9 cellular contexts compared by ENCODE assay signal in genomic region chr15:40045572-40046217, GRCh38. TPM values are rescaled to one million over a fixed set of nuclear protein-coding genes. Genes with fewer than 3 reads are reported as not detected.
DNase-seq lines count a peak whose midpoint lies in the region; ATAC-seq, FAIRE-seq and TF ChIP-seq lines count a peak whose summit lies in the region.
"Had no signal": no experiment of that assay in that cellular context is flagged by ENCODE, and none has a peak within 500 bp of the region (broad histone marks: within the 10 kb centered on the region; RNA-seq: fewer than 3 reads in every experiment).

No MANE protein-coding gene starts in this region.

- H3K4me3 Mint-ChIP-seq in osteocyte (ENCODE audit: unreplicated experiment) (no peak overlapping the region), Calu3 (ENCODE audit: low read depth, unreplicated experiment) (no peak overlapping the region)

- TF ChIP-seq POLR2A in K562 (conservative IDR thresholded peaks at IDR 0.05), result no peak

- H3K9me1 ChIP-seq in K562 (ENCODE audit: control insufficient read depth, insufficient read depth, low read length), result no peaks in the 10 kb centered on the region

- POLR2A ChIA-PET in K562 (lab: Yijun Ruan, JAX), result interaction anchor here (0.8 to 3.1 kb wide), 7 partner anchors 11 to 119 kb away, joined by 3 to 15 read pairs (median 3); partner anchors contain the start of gene BUB1B

- TF ChIP-seq RAD21 in K562 (CRISPR knock-in tag; conservative IDR thresholded peaks at IDR 0.05 in 1 of 2, IDR thresholded peaks at IDR 0.05 in 1 of 2), result no peak

- TF ChIP-seq EP300 in K562 (IDR thresholded peaks at IDR 0.05; ENCODE audit: low read length), result no peak

- H3K27ac Mint-ChIP-seq in osteocyte (ENCODE audit: unreplicated experiment) (no peak overlapping the region), Calu3 (ENCODE audit: unreplicated experiment) (no peak overlapping the region)

- CTCF ChIA-PET in K562 (lab: Yijun Ruan, JAX; ENCODE audit: low intra/inter-chr PET ratio), result interaction anchor here (1.4 to 2.8 kb wide), 4 partner anchors 59 to 229 kb away, joined by 5 to 56 read pairs (median 8); no protein-coding TSS in a partner anchor
- CTCF ChIA-PET in Calu3 (lab: Charles Lee), result interaction anchor here (1.2 to 3.9 kb wide), 4 partner anchors 59 to 228 kb away, joined by 3 to 75 read pairs (median 10); partner anchors contain the start of gene BMF

- H3K9me3 Mint-ChIP-seq in osteocyte (ENCODE audit: unreplicated experiment) (no peaks in the 10 kb centered on the region), Calu3 (ENCODE audit: low read depth, unreplicated experiment) (peaks cover 2% of the 10 kb centered on the region)

- peak overlapping the region; percentile 67; the same call in 1 of the 2 replicates for H3K4me2 ChIP-seq in K562 (ENCODE audit: insufficient read depth, low read length)

- DNase-seq in K562 (ENCODE audit: extremely low read depth in 1 of 4, low spot score in 3 of 4), result no peak
- DNase-seq in osteocyte (ENCODE audit: extremely low spot score, unreplicated experiment), result peak; percentile 27
- DNase-seq in left lobe of liver (ENCODE audit: low spot score), result no peak
- DNase-seq in Calu3, result no peak
- DNase-seq in stimulated activated CD4-positive, alpha-beta T cell treated with anti-CD3 and anti-CD28 coated beads, Interleukin-15, amount 100 ng/mL, for 24 hours, result no peak
- no peak for DNase-seq in germinal center (ENCODE audit: low spot score)

- FAIRE-seq in K562 (lab: Jason Lieb, UNC), result no peak

- no peaks in the 10 kb centered on the region for H3K27me3 Mint-ChIP-seq in osteocyte (ENCODE audit: unreplicated experiment)
- no peaks in the 10 kb centered on the region for H3K27me3 Mint-ChIP-seq in Calu3 (ENCODE audit: unreplicated experiment)

- H3K36me3 Mint-ChIP-seq in osteocyte (ENCODE audit: unreplicated experiment) (no peaks in the 10 kb centered on the region), Calu3 (ENCODE audit: insufficient read depth, unreplicated experiment) (peaks cover 5% of the 10 kb centered on the region)

- no peaks in the 10 kb centered on the region for H3K27me3 ChIP-seq in K562 (ENCODE audit: control insufficient read depth in 2 of 2, insufficient read depth in 2 of 2, low read length in 2 of 2)
- H3K27me3 ChIP-seq: ascending aorta had no signal

- peaks cover 43% of the 10 kb centered on the region for H3K4me1 Mint-ChIP-seq in osteocyte (ENCODE audit: unreplicated experiment)
- peaks cover 10% of the 10 kb centered on the region for H3K4me1 Mint-ChIP-seq in Calu3 (ENCODE audit: low read depth, unreplicated experiment)

- 84% methylated on average over 4 of the region's 6 CpGs for WGBS in K562 (ENCODE audit: insufficient coverage, low coverage, missing lambda C conversion rate)

- intact Hi-C loops in K562 (cut with micrococcal nuclease), result loop anchor here (1.0 to 5.0 kb wide), 5 partner anchors 57 to 258 kb away; no protein-coding TSS in a partner anchor
- intact Hi-C loops in Calu3 (cut with micrococcal nuclease; ENCODE audit: unreplicated experiment), result loop anchor here (1.0 to 5.0 kb wide), 3 partner anchors 62 to 227 kb away; partner anchors contain the start of gene BUB1B

- no peaks in the 10 kb centered on the region for H3K9me3 ChIP-seq in K562 (replicated peaks; ENCODE audit: control insufficient read depth, insufficient read depth, low read depth, low read length)
- H3K9me3 ChIP-seq: ascending aorta had no signal

- H4K20me1 ChIP-seq in K562 (replicated peaks; ENCODE audit: control insufficient read depth, insufficient read depth, low read length), result no peaks in the 10 kb centered on the region

- BruUV-seq in K562 (replicated peaks; lab: Mats Ljungman, UMichigan) (no TSS peak), Calu3 (replicated peaks; lab: Mats Ljungman, UMichigan) (no TSS peak)

- ATAC-seq in GM18867 (IDR thresholded peaks at IDR 0.05; ENCODE audit: unreplicated experiment), result peak; percentile 21
- peak; percentile 21 for ATAC-seq in HG03280 (IDR thresholded peaks at IDR 0.05; ENCODE audit: unreplicated experiment)
- peak; percentile 5; the same call in 1 of the 3 replicates for ATAC-seq in K562
- ATAC-seq in left lobe of liver, result no peak

- peaks cover 2% of the 10 kb centered on the region; the same call in 1 of the 3 replicates for H3K79me2 ChIP-seq in K562 (ENCODE audit: control insufficient read depth, insufficient read depth, low read length)

- peak overlapping the region in 1 of 2 experiments; percentile 32; a peak in 2 of 4 replicates for H3K9ac ChIP-seq in K562 (ENCODE audit: insufficient read depth in 1 of 2, low read depth in 2 of 2, low read length in 2 of 2)

- no peak for TF ChIP-seq CTCF in K562 (IDR thresholded peaks at IDR 0.05 in 2 of 3, conservative IDR thresholded peaks at IDR 0.05 in 1 of 3; ENCODE audit: insufficient read depth in 2 of 3, low read depth in 1 of 3, low read length in 3 of 3)
- no peak for TF ChIP-seq CTCF in osteocyte (IDR thresholded peaks at IDR 0.05)
- no peak for TF ChIP-seq CTCF in Calu3 (IDR thresholded peaks at IDR 0.05; ENCODE audit: unreplicated experiment)

- H3K4me3 ChIP-seq in K562, result no peak overlapping the region

- peaks cover 10 to 22% of the 10 kb centered on the region in 2 experiments for H3K4me1 ChIP-seq in K562 (replicated peaks in 1 of 2; ENCODE audit: control insufficient read depth in 2 of 2, insufficient read depth in 2 of 2, low read length in 2 of 2)

- 0 out of 3 replicates have a peak overlapping the region, but pooled peaks have one; percentile 32 for H3K27ac ChIP-seq in K562 (ENCODE audit: extremely low read depth, low read depth, low read length)

- peaks cover 9% of the 10 kb centered on the region; the same call in 1 of the 3 replicates for H3K36me3 ChIP-seq in K562 (ENCODE audit: control insufficient read depth, insufficient read depth, low read length)
- H3K36me3 ChIP-seq: ascending aorta had no signal

- H2AFZ ChIP-seq in K562 (ENCODE audit: low read depth, low read length), result peak overlapping the region; percentile 87

- in situ Hi-C loops in K562 (cut with MboI), result loop anchor here (5.0 kb wide), 1 partner anchor 227 kb away; no protein-coding TSS in a partner anchor

TF ChIP-seq in K562, 482 proteins besides CTCF, POLR2A, EP300 and RAD21:
- TF ChIP-seq FOS (IDR thresholded peaks at IDR 0.05; ENCODE audit: extremely low read depth, insufficient read length) (no peak), ADNP (tag; IDR thresholded peaks at IDR 0.05) (0 out of 2 replicates have a peak, but pooled peaks have one; percentile 38), ZNF507 (tag; conservative IDR thresholded peaks at IDR 0.05) (no peak), PREB (CRISPR knock-in tag; IDR thresholded peaks at IDR 0.05) (0 out of 2 replicates have a peak, but pooled peaks have one; percentile 9), ZSCAN32 (CRISPR knock-in tag; IDR thresholded peaks at IDR 0.05) (no peak), ETV6 (IDR thresholded peaks at IDR 0.05; ENCODE audit: borderline replicate concordance in 1 of 2, low read depth in 2 of 2, low read length in 1 of 2) (no peak), ETV6 (CRISPR knock-in tag; IDR thresholded peaks at IDR 0.05; ENCODE audit: borderline replicate concordance) (no peak), ZNF146 (CRISPR knock-in tag; IDR thresholded peaks at IDR 0.05; ENCODE audit: unreplicated experiment) (no peak), RBM25 (IDR thresholded peaks at IDR 0.05; ENCODE audit: low read depth, low read length, severe bottlenecking) (peak; percentile 65)

RNA-seq across cellular contexts. Expression of gene SRP14, which starts 6.7 kb away (rescaled TPM):
- total RNA-seq in K562 (2011; cell fraction: chromatin; rRNA removed; ENCODE audit: low replicate concordance), result 30.2 and 39.1 TPM in 2 replicates
- total RNA-seq in K562 (2011; cell fraction: nucleolus; rRNA removed), result 32.4 and 37.0 TPM in 2 replicates
- 49.5 and 55.9 TPM in 2 replicates for total RNA-seq in K562 (2011; cell fraction: nucleoplasm; rRNA removed)
- total RNA-seq in K562 (2014; rRNA removed) (409 and 442 TPM in 2 replicates), K562 (2014; rRNA removed; fragmentation: Illumina TruSeq; extraction: Trizol) (165 and 189 TPM in 2 replicates), K562 (2015; rRNA removed; fragmentation: Illumina TruSeq; extraction: Trizol) (167 and 189 TPM in 2 replicates), K562 (2021) (155 and 161 TPM in 2 replicates), osteocyte (181 and 196 TPM in 2 replicates), left lobe of liver (56.8 TPM), Calu3 (2022) (96.5 and 113 TPM in 2 replicates)
- polyA plus RNA-seq in K562 (2011; rRNA removed) (353 and 402 TPM in 2 replicates), K562 (2014; fragmentation: Illumina TruSeq; extraction: Trizol) (314 and 378 TPM in 2 replicates), K562 (2014; fragmentation: Nextera tagmentation; extraction: Ambion mirVana) (1,000 to 10,000 TPM; 1,071 to 1,097 TPM), K562 (2014; rRNA removed) (657 and 689 TPM in 2 replicates)
- polyA plus RNA-seq in K562 (2011; cell fraction: cytosol; rRNA removed), result 142 and 212 TPM in 2 replicates
- polyA plus RNA-seq in K562 (2011; cell fraction: nucleus; rRNA removed), result 80.9 and 136 TPM in 2 replicates
- 199 and 317 TPM in 2 replicates for polyA plus RNA-seq in K562 (2012)
- 128 and 133 TPM in 2 replicates for polyA minus RNA-seq in K562 (2011; rRNA and poly(A)+ RNA removed)
- 40.4 and 48.7 TPM in 2 replicates for polyA minus RNA-seq in K562 (2011; cell fraction: cytosol; rRNA and poly(A)+ RNA removed)
- polyA minus RNA-seq in K562 (2011; cell fraction: nucleus; rRNA and poly(A)+ RNA removed), result 28.3 and 45.9 TPM in 2 replicates
